Comparison of ENCODE assay signal across 10 cellular contexts in the genomic region with DNA sequence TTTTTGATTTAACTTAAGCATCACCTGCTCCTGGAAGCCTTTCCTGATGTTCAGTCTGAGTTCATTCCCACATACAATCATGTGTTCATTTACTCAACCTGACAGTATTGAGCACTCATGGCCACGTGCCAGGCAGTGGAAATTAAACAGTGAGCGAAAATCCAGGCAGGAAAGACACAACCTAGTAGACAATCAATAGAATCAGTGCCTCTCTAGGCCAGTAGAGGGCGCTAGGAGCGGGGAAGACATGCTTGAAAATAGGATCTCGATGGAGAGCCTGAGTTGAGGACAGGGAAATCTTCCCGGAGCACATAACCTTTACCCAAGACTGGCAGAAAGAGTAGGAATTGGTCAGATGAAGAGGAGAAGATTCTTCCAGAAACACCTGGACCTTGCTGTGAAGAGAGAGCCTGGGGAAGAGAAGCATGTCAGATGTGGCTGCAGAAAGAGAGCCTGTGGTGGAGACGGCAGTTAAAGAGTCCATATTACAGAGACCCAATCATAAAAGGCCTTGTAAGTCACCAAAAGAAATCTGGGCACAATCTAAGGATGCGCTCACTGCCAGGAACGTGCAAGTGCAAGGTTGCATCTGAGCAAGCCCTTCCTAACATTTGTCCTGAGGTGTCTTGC.
DNase-seq lines count a peak whose midpoint lies in the region; ATAC-seq and TF ChIP-seq lines count a peak whose summit lies in the region.
"Had no signal": no experiment of that assay in that cellular context is flagged by ENCODE, and none has a peak within 500 bp of the region (broad histone marks: within the 10 kb centered on the region; RNA-seq: fewer than 3 reads in every experiment).

No MANE protein-coding gene starts in this region.

- H3K27me3 Mint-ChIP-seq in CD14-positive monocyte (ENCODE audit: low read depth in 3 of 3) = peaks cover 0 to 4% (median 2%) of the 10 kb centered on the region in 3 donors
- H3K27me3 Mint-ChIP-seq: IgD-negative memory B cell, memory B cell had no signal

- in situ Hi-C loops in brain microvascular endothelial cell (cut with HindIII; ENCODE audit: low pct_ligation_motif_present, low sequenced_read_pairs) = no loop called here

- no peaks in the 10 kb centered on the region for H3K4me1 Mint-ChIP-seq in CD14-positive monocyte
- H3K4me1 Mint-ChIP-seq: IgD-negative memory B cell, memory B cell had no signal

- no peak overlapping the region for H3K4me3 ChIP-seq in PC-9
- H3K4me3 ChIP-seq in brain microvascular endothelial cell (ENCODE audit: low read depth, low read length) = no peak overlapping the region
- no peak overlapping the region for H3K4me3 ChIP-seq in stomach

- H4K20me1 ChIP-seq in PC-9 (ENCODE audit: insufficient read depth) = no peaks in the 10 kb centered on the region

- no peaks in the 10 kb centered on the region for H3K9me3 ChIP-seq in PC-9 (ENCODE audit: insufficient read depth, low read depth)
- H3K9me3 ChIP-seq in stomach = no peaks in the 10 kb centered on the region

- H3K36me3 ChIP-seq in PC-9 (ENCODE audit: low read depth) (no peaks in the 10 kb centered on the region), brain microvascular endothelial cell (replicated peaks) (no peaks in the 10 kb centered on the region), stomach (no peaks in the 10 kb centered on the region)

- ATAC-seq in GM19043 (IDR thresholded peaks at IDR 0.05; ENCODE audit: low read depth, unreplicated experiment) (peak; percentile 55), GM21381 (IDR thresholded peaks at IDR 0.05; ENCODE audit: unreplicated experiment) (no peak)

- H3K27me3 ChIP-seq in PC-9 (ENCODE audit: insufficient read depth, low read depth) (no peaks in the 10 kb centered on the region), brain microvascular endothelial cell (replicated peaks) (no peaks in the 10 kb centered on the region), stomach (no peaks in the 10 kb centered on the region)

- H3K27ac ChIP-seq in PC-9 = no peak overlapping the region
- H3K27ac ChIP-seq in brain microvascular endothelial cell = no peak overlapping the region
- no peak overlapping the region for H3K27ac ChIP-seq in stomach

- no peaks in the 10 kb centered on the region for H3K36me3 Mint-ChIP-seq in CD14-positive monocyte
- H3K36me3 Mint-ChIP-seq: IgD-negative memory B cell, memory B cell had no signal

- no peaks in the 10 kb centered on the region for H3K4me1 ChIP-seq in PC-9 (replicated peaks; ENCODE audit: insufficient read depth)
- H3K4me1 ChIP-seq in stomach = peaks cover 0 to 4% (median 0%) of the 10 kb centered on the region in 4 donors

- H3K27ac Mint-ChIP-seq in CD14-positive monocyte = no peak overlapping the region
- H3K27ac Mint-ChIP-seq: IgD-negative memory B cell, memory B cell had no signal

- BruUV-seq in PC-9 (replicated peaks; lab: Mats Ljungman, UMichigan) = no TSS peak

- H3K9me2 ChIP-seq in PC-9 (ENCODE audit: insufficient read depth) = no peaks in the 10 kb centered on the region

- POLR2A ChIA-PET in PC-9 (lab: Charles Lee; ENCODE audit: unreplicated experiment) = no interaction called here

- TF ChIP-seq POLR2A in stomach (IDR thresholded peaks at IDR 0.05) = no peak

- no peaks in the 10 kb centered on the region for H3K9me3 Mint-ChIP-seq in CD14-positive monocyte

- no peak overlapping the region for H3K4me2 ChIP-seq in PC-9

- no peaks in the 10 kb centered on the region for H3K79me2 ChIP-seq in PC-9 (ENCODE audit: low read depth)

- H2AFZ ChIP-seq in PC-9 = no peak overlapping the region

- DNase-seq in CD14-positive monocyte (ENCODE audit: low spot score) (no peak), PC-9 (peak in 1 of 2 experiments; percentile 6), brain microvascular endothelial cell (peak; percentile 64), kidney tubule cell (ENCODE audit: low spot score) (peak; percentile 62), stomach (peak; percentile 69), NCI-H510A (lab: John Stamatoyannopoulos, UW) (no peak)

- TF ChIP-seq EP300 in stomach (IDR thresholded peaks at IDR 0.05) = no peak

- H3F3A ChIP-seq in PC-9 (ENCODE audit: insufficient read depth, low read depth) = no peaks in the 10 kb centered on the region

- H3K4me3 Mint-ChIP-seq in CD14-positive monocyte = no peak overlapping the region
- H3K4me3 Mint-ChIP-seq: IgD-negative memory B cell, memory B cell had no signal

- TF ChIP-seq CTCF in CD14-positive monocyte (IDR thresholded peaks at IDR 0.05) (peak; percentile 59), PC-9 (conservative IDR thresholded peaks at IDR 0.05) (peak; percentile 55), brain microvascular endothelial cell (IDR thresholded peaks at IDR 0.05; ENCODE audit: low read depth, low read length, missing control alignments) (peak; percentile 82), stomach (IDR thresholded peaks at IDR 0.05) (peak in 5 of 7 experiments; percentile 50 to 71 (median 57))

- CTCF ChIA-PET in PC-9 (lab: Charles Lee) = no interaction called here

- WGBS in stomach, 5 donors = 34 to 41% (median 38%) methylated on average over 9 of the region's 9 CpGs

- intact Hi-C loops in CD14-positive monocyte (cut with micrococcal nuclease) = no loop called here
- intact Hi-C loops in PC-9 (cut with micrococcal nuclease; ENCODE audit: unreplicated experiment) = no loop called here
- intact Hi-C loops in stomach (cut with DNase I; ENCODE audit: low total_unique reads) = no loop called here

Comparison
In these comparisons a context has a peak if more than half of its experiments do, and no peak if none do; other contexts are left out.
1. DNase-seq: peak in brain microvascular endothelial cell (single experiment), kidney tubule cell (single experiment) and stomach (single experiment); none in CD14-positive monocyte (single experiment) and NCI-H510A (single experiment).
2. Peak in every context shown above with its lines, with median percentiles within 50 percentile points of each other: CTCF ChIP-seq.